8 cellular contexts compared by ENCODE assay signal in the genomic region with DNA sequence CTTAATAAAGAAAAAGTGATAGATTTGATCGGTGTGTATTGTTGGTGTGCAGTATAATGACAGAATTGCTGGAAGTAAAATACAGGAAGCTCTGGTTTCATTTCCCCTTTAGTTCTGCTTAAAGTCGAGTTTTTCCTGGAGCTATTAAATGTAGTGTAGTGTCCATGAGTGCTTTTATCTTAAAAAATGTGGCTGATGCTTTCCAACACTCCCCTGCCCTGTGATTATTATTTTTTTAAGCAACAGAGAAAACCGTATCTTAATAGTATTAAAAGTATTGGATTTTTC. TPM values are rescaled to one million over a fixed set of nuclear protein-coding genes. Genes with fewer than 3 reads are reported as not detected.
A peak's percentile ranks its signal among the peaks of the same experiment; 100 is the strongest.
DNase-seq lines count a peak whose midpoint lies in the region; ATAC-seq, FAIRE-seq and TF ChIP-seq lines count a peak whose summit lies in the region.

No MANE protein-coding gene starts in this region.

- DNase-seq in GM06990 (ENCODE audit: extremely low read depth, insufficient read length) = no peak
- DNase-seq in bronchial epithelial cell (ENCODE audit: low read depth) = no peak
- DNase-seq in NCI-H2227 (lab: John Stamatoyannopoulos, UW; ENCODE audit: unreplicated experiment) = no peak
- DNase-seq in amniotic stem cell (lab: John Stamatoyannopoulos, UW) = no peak

- no peak for TF ChIP-seq CTCF in GM06990 (IDR thresholded peaks at IDR 0.05; ENCODE audit: insufficient read depth, low read length, poor library complexity, severe bottlenecking)
- no peak for TF ChIP-seq CTCF in bronchial epithelial cell (IDR thresholded peaks at IDR 0.05; ENCODE audit: insufficient read depth, low read length, severe bottlenecking)
- no peak for TF ChIP-seq CTCF in nephron (IDR thresholded peaks at IDR 0.05; ENCODE audit: unreplicated experiment in 3 of 3)

- peak overlapping the region; percentile 89 to 99 (median 92) for H3K4me3 Mint-ChIP-seq in IgD-negative memory B cell
- peak overlapping the region; percentile 97 to 99 (median 99) for H3K4me3 Mint-ChIP-seq in nephron

- FAIRE-seq in bronchial epithelial cell (lab: Jason Lieb, UNC) = no peak

- no peaks in the 10 kb centered on the region; the same call in 1 of the 2 replicates for H3K36me3 ChIP-seq in GM06990 (ENCODE audit: control insufficient read depth, insufficient read depth, low read length)
- H3K36me3 ChIP-seq in bronchial epithelial cell (ENCODE audit: control insufficient read depth, insufficient read depth, low read length) = peaks cover 4% of the 10 kb centered on the region

- H3K27me3 ChIP-seq in GM06990 (replicated peaks; ENCODE audit: control insufficient read depth, insufficient read depth, low read length) = no peaks in the 10 kb centered on the region
- H3K27me3 ChIP-seq in bronchial epithelial cell (ENCODE audit: control insufficient read depth, insufficient read depth, low read length) = no peaks in the 10 kb centered on the region

- H3K4me3 ChIP-seq in GM06990 (replicated peaks; ENCODE audit: low read depth, low read length) = peak overlapping the region; percentile 81
- H3K4me3 ChIP-seq in bronchial epithelial cell (ENCODE audit: low read depth, low read length) = peak overlapping the region; percentile 56

- ATAC-seq in GM21367 (IDR thresholded peaks at IDR 0.05; ENCODE audit: unreplicated experiment) = no peak
- no peak for ATAC-seq in GM18517 (IDR thresholded peaks at IDR 0.05; ENCODE audit: unreplicated experiment)

- H3K4me1 Mint-ChIP-seq in IgD-negative memory B cell (peaks cover 9 to 13% (median 11%) of the 10 kb centered on the region in 3 donors), nephron (peaks cover 18% of the 10 kb centered on the region)

- H3K27me3 Mint-ChIP-seq in IgD-negative memory B cell (no peaks in the 10 kb centered on the region), nephron (ENCODE audit: low read depth) (no peaks in the 10 kb centered on the region)

- H3K36me3 Mint-ChIP-seq in IgD-negative memory B cell (peaks cover 7% of the 10 kb centered on the region), nephron (ENCODE audit: low read depth) (peaks cover 18% of the 10 kb centered on the region)

- H3K27ac Mint-ChIP-seq in IgD-negative memory B cell = peak overlapping the region; percentile 77 to 93 (median 93)
- H3K27ac Mint-ChIP-seq in nephron = peak overlapping the region; percentile 71 to 97 (median 96)

- H3K9me3 Mint-ChIP-seq in IgD-negative memory B cell (peaks cover 0 to 4% (median 0%) of the 10 kb centered on the region in 3 donors), nephron (no peaks in the 10 kb centered on the region)

RNA-seq across cellular contexts. Expression of a gene that starts 1.1 kb away (rescaled TPM):
- 23.7 TPM for polyA plus RNA-seq in IgD-negative memory B cell
- total RNA-seq in bronchial epithelial cell = 49.2 and 53.0 TPM in 2 replicates
